ENCODE assay signal across 8 cellular contexts in genomic region chr14:90758959-90759358, GRCh38. TPM values are rescaled to one million over a fixed set of nuclear protein-coding genes. Genes with fewer than 3 reads are reported as not detected.
DNase-seq lines count a peak whose midpoint lies in the region; ATAC-seq lines count a peak whose summit lies in the region.

No MANE protein-coding gene starts in this region.

- ATAC-seq in activated CD4-positive, CD25-positive, alpha-beta regulatory T cell treated with anti-CD3 and anti-CD28 coated beads, Interleukin-2, amount 50 U/mL, for 24 hours, result no peak
- ATAC-seq in GM18498 (IDR thresholded peaks at IDR 0.05; ENCODE audit: unreplicated experiment) (no peak), GM18909 (IDR thresholded peaks at IDR 0.05; ENCODE audit: poor library complexity, unreplicated experiment) (no peak), HG03460 (IDR thresholded peaks at IDR 0.05; ENCODE audit: unreplicated experiment) (no peak)

- peaks cover 10% of the 10 kb centered on the region for H3K9me3 Mint-ChIP-seq in activated CD4-positive, alpha-beta T cell treated with anti-CD3 and anti-CD28 coated beads, Interleukin-2, amount 10 ng/mL, durations not matched to agents 7 days and 5 days

- peaks cover 4% of the 10 kb centered on the region for H3K36me3 Mint-ChIP-seq in activated CD4-positive, alpha-beta T cell treated with anti-CD3 and anti-CD28 coated beads, Interleukin-2, amount 10 ng/mL, durations not matched to agents 7 days and 5 days (ENCODE audit: low read depth)

- H3K27me3 Mint-ChIP-seq in activated CD4-positive, alpha-beta T cell treated with anti-CD3 and anti-CD28 coated beads, Interleukin-2, amount 10 ng/mL, durations not matched to agents 7 days and 5 days, result peaks cover 26% of the 10 kb centered on the region

- peak overlapping the region; percentile 88 for H3K27ac Mint-ChIP-seq in activated CD4-positive, alpha-beta T cell treated with anti-CD3 and anti-CD28 coated beads, Interleukin-2, amount 10 ng/mL, durations not matched to agents 7 days and 5 days

- peak overlapping the region; percentile 71 for H3K4me3 Mint-ChIP-seq in activated CD4-positive, alpha-beta T cell treated with anti-CD3 and anti-CD28 coated beads, Interleukin-2, amount 10 ng/mL, durations not matched to agents 7 days and 5 days

- DNase-seq in activated CD4-positive, CD25-positive, alpha-beta regulatory T cell treated with anti-CD3 and anti-CD28 coated beads, Interleukin-2, amount 50 U/mL, for 72 hours, result peak; percentile 42
- no peak for DNase-seq in activated CD4-positive, alpha-beta T cell treated with anti-CD3 and anti-CD28 coated beads, Interleukin-2, amount 10 ng/mL, durations not matched to agents 7 days and 5 days
- DNase-seq in fibroblast of peridontal ligament (ENCODE audit: extremely low read depth) (peak; percentile 67), nucleus accumbens (lab: John Stamatoyannopoulos, UW) (peak in 42 of 56 donors; percentile 17 to 77 (median 38))

- peaks cover 17% of the 10 kb centered on the region for H3K4me1 Mint-ChIP-seq in activated CD4-positive, alpha-beta T cell treated with anti-CD3 and anti-CD28 coated beads, Interleukin-2, amount 10 ng/mL, durations not matched to agents 7 days and 5 days

- CTCF ChIA-PET in activated CD4-positive, alpha-beta T cell treated with anti-CD3 and anti-CD28 coated beads, Interleukin-2, amount 10 ng/mL, durations not matched to agents 7 days and 5 days (lab: Charles Lee), result interaction anchor here (1.0 to 4.7 kb wide), 16 partner anchors 9 to 798 kb away, joined by 3 to 37 read pairs (median 4); no protein-coding TSS in a partner anchor

- POLR2A ChIA-PET in activated CD4-positive, alpha-beta T cell treated with anti-CD3 and anti-CD28 coated beads, Interleukin-2, amount 10 ng/mL, durations not matched to agents 7 days and 5 days (lab: Charles Lee), result no interaction called here

RNA-seq across cellular contexts. Expression of gene TTC7B, which starts 57.3 kb away (rescaled TPM):
- total RNA-seq in activated CD4-positive, alpha-beta T cell treated with anti-CD3 and anti-CD28 coated beads, Interleukin-2, amount 10 ng/mL, durations not matched to agents 7 days and 5 days, result 1 to 10 TPM; 2.7 to 2.9 TPM
